In the genomic region with DNA sequence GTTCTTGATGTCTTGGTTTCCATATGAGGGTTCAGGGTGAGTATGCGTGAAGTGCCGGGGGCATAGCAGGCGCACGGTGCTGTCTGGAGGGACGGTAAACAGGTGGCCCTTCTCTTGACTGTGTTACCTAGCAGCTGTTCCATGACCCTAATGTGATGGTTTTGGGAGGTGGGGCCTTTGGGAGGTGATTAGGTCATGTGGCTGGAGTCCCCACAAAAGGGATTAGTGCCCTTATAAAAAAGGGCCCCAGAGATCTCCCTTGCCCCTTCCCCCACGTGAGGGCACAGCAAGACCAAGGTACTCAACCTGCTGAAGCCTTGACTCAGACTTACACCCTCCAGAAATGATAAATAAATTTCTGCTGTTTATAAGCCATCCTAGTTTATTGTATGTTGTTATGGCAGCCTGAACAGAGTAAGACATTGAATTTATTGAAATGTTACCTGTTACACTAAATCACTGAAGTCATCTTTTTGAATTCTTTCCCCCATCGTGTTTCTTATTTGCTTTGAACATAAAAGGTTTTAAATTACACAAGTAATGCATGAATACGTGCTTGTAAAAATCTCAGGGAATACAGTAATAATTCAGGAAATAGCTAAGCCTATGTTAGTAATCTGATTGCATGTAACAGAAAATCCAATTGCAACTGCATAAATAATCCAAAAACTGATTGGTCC, we compare ENCODE assay signal across 1 cellular context.
TF ChIP-seq lines count a peak whose summit lies in the region.

No MANE protein-coding gene starts in this region.

TF ChIP-seq in HepG2, 621 proteins besides CTCF, POLR2A, EP300 and RAD21:
- TF ChIP-seq ZNF264 (CRISPR knock-in tag; IDR thresholded peaks at IDR 0.05), result peak; percentile 91
- TF ChIP-seq TBX2 (CRISPR knock-in tag; IDR thresholded peaks at IDR 0.05; ENCODE audit: borderline replicate concordance), result no peak
